1 cellular context compared by ENCODE assay signal in the genomic region with DNA sequence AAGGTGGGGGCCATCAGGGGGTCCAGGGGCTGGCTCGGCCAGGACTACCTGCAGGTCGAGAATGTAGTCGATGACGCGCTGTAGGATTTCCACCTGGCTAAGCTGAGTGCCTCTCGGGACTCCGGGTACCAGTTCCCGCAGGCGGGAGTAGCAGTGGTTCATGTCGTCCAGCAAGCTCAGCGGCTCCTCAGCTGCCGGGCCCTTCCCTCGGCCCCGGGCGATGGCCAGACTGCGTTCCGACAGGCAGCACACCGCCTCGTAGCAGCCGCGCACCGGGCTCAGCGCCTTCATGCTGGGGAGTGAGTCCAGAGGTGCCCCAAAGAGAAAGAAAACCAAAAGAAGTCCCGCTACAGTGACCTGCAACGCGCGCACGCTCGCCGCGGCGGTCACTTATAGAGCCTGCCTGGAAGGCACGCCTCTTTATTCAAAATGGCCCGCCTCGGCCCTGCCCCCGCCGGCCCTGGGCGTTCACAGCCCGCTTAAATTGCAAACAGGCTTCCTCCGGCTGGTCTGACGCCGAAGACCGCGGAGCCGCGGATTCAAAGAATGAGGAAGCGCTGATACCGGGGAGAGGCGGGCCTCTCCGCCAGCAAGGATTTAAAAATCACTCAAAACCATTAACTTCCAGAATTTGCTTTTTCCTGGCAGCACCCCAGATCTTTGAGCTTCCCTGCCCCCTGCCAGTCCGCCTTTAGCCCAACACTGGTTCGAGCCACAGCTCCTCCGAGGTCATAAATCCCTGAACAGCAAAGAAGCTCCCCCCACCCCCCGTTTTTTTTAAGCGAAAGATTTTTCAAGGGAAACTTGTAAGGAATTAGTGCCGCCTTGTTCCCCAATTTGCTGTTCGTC.
TF ChIP-seq lines count a peak whose summit lies in the region.

A gene with protein sequence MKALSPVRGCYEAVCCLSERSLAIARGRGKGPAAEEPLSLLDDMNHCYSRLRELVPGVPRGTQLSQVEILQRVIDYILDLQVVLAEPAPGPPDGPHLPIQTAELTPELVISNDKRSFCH (minus strand): TSS at position 366 of the 849 bp plus-strand sequence. CDS start 75 bp downstream, at position 291.

TF ChIP-seq in HepG2, 621 proteins besides CTCF, POLR2A, EP300 and RAD21 (continued from another document and continues in another):
- TF ChIP-seq SP1 (IDR thresholded peaks at IDR 0.05) (no peak), SP1 (CRISPR knock-in tag; IDR thresholded peaks at IDR 0.05) (peak; percentile 79; the same call in 1 of the 2 replicates), TAF1 (CRISPR knock-in tag; IDR thresholded peaks at IDR 0.05) (peak; percentile 79), CREB1 (IDR thresholded peaks at IDR 0.05) (no peak; the same call in 1 of the 2 replicates), CREB1 (CRISPR knock-in tag; IDR thresholded peaks at IDR 0.05) (peak; percentile 68), ZNF205 (CRISPR knock-in tag; IDR thresholded peaks at IDR 0.05) (0 out of 2 replicates have a peak, but pooled peaks have one; percentile 52), ZNF563 (CRISPR knock-in tag; IDR thresholded peaks at IDR 0.05) (0 out of 2 replicates have a peak, but pooled peaks have one; percentile 13), PAX8 (CRISPR knock-in tag; IDR thresholded peaks at IDR 0.05; ENCODE audit: borderline replicate concordance) (no peak), ZSCAN9 (CRISPR knock-in tag; IDR thresholded peaks at IDR 0.05; ENCODE audit: borderline replicate concordance) (no peak), ZNF709 (CRISPR knock-in tag; IDR thresholded peaks at IDR 0.05) (no peak; the same call in 1 of the 2 replicates), KDM5B (CRISPR knock-in tag; IDR thresholded peaks at IDR 0.05; ENCODE audit: borderline replicate concordance) (peak; percentile 41; the same call in 1 of the 2 replicates), CBX1 (IDR thresholded peaks at IDR 0.05; ENCODE audit: low read depth) (peak; percentile 78), MAFG (CRISPR knock-in tag; IDR thresholded peaks at IDR 0.05) (no peak), PPARG (CRISPR knock-in tag; conservative IDR thresholded peaks at IDR 0.05) (peak; percentile 23; the same call in 1 of the 2 replicates), ZNF883 (CRISPR knock-in tag; IDR thresholded peaks at IDR 0.05; ENCODE audit: not compliant biosample characterization) (no peak), GABPB1 (CRISPR knock-in tag; IDR thresholded peaks at IDR 0.05) (peak; percentile 64; the same call in 1 of the 2 replicates), ZNF782 (CRISPR knock-in tag; IDR thresholded peaks at IDR 0.05; ENCODE audit: borderline replicate concordance) (no peak), SALL2 (CRISPR knock-in tag; IDR thresholded peaks at IDR 0.05) (peak; percentile 42; the same call in 1 of the 2 replicates), KLF12 (CRISPR knock-in tag; IDR thresholded peaks at IDR 0.05; ENCODE audit: borderline replicate concordance) (no peak), ZC3H13 (CRISPR knock-in tag; IDR thresholded peaks at IDR 0.05) (no peak), ZZZ3 (CRISPR knock-in tag; IDR thresholded peaks at IDR 0.05; ENCODE audit: borderline replicate concordance) (no peak), ZNF263 (CRISPR knock-in tag; IDR thresholded peaks at IDR 0.05) (no peak; the same call in 1 of the 2 replicates), HOXA5 (CRISPR knock-in tag; IDR thresholded peaks at IDR 0.05) (0 out of 2 replicates have a peak, but pooled peaks have one; percentile 69), HMG20B (CRISPR knock-in tag; conservative IDR thresholded peaks at IDR 0.05) (no peak), ZNF557 (CRISPR knock-in tag; IDR thresholded peaks at IDR 0.05) (no peak), JDP2 (CRISPR knock-in tag; IDR thresholded peaks at IDR 0.05; ENCODE audit: borderline replicate concordance) (no peak), ZNF788 (CRISPR knock-in tag; IDR thresholded peaks at IDR 0.05; ENCODE audit: borderline replicate concordance) (no peak), ZNF121 (CRISPR knock-in tag; IDR thresholded peaks at IDR 0.05) (no peak), SIN3B (IDR thresholded peaks at IDR 0.05; ENCODE audit: low read length) (no peak), ZNF761 (CRISPR knock-in tag; conservative IDR thresholded peaks at IDR 0.05) (no peak), ZNF441 (CRISPR knock-in tag; IDR thresholded peaks at IDR 0.05; ENCODE audit: borderline replicate concordance) (no peak; the same call in 1 of the 2 replicates), ZNF468 (CRISPR knock-in tag; IDR thresholded peaks at IDR 0.05) (0 out of 2 replicates have a peak, but pooled peaks have one; percentile 28)
- TF ChIP-seq, protein P1, sequence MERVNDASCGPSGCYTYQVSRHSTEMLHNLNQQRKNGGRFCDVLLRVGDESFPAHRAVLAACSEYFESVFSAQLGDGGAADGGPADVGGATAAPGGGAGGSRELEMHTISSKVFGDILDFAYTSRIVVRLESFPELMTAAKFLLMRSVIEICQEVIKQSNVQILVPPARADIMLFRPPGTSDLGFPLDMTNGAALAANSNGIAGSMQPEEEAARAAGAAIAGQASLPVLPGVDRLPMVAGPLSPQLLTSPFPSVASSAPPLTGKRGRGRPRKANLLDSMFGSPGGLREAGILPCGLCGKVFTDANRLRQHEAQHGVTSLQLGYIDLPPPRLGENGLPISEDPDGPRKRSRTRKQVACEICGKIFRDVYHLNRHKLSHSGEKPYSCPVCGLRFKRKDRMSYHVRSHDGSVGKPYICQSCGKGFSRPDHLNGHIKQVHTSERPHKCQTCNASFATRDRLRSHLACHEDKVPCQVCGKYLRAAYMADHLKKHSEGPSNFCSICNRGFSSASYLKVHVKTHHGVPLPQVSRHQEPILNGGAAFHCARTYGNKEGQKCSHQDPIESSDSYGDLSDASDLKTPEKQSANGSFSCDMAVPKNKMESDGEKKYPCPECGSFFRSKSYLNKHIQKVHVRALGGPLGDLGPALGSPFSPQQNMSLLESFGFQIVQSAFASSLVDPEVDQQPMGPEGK (CRISPR knock-in tag; IDR thresholded peaks at IDR 0.05), result peak; percentile 51; the same call in 1 of the 2 replicates
- TF ChIP-seq, protein P2, sequence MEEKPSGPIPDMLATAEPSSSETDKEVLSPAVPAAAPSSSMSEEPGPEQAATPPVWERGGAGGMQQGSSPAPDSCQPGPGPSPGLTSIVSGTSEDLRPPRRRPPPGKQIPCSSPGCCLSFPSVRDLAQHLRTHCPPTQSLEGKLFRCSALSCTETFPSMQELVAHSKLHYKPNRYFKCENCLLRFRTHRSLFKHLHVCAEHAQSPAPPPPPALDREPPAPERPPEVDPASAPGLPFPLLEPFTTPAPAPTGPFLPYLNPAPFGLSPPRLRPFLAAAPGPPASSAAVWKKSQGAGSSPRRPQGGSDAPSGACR (CRISPR knock-in tag; IDR thresholded peaks at IDR 0.05), result no peak
- TF ChIP-seq, protein P3, sequence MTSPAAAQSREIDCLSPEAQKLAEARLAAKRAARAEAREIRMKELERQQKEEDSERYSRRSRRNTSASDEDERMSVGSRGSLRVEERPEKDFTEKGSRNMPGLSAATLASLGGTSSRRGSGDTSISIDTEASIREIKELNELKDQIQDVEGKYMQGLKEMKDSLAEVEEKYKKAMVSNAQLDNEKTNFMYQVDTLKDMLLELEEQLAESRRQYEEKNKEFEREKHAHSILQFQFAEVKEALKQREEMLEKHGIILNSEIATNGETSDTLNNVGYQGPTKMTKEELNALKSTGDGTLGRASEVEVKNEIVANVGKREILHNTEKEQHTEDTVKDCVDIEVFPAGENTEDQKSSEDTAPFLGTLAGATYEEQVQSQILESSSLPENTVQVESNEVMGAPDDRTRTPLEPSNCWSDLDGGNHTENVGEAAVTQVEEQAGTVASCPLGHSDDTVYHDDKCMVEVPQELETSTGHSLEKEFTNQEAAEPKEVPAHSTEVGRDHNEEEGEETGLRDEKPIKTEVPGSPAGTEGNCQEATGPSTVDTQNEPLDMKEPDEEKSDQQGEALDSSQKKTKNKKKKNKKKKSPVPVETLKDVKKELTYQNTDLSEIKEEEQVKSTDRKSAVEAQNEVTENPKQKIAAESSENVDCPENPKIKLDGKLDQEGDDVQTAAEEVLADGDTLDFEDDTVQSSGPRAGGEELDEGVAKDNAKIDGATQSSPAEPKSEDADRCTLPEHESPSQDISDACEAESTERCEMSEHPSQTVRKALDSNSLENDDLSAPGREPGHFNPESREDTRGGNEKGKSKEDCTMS (CRISPR knock-in tag; conservative IDR thresholded peaks at IDR 0.05), result no peak
- TF ChIP-seq, protein P4, sequence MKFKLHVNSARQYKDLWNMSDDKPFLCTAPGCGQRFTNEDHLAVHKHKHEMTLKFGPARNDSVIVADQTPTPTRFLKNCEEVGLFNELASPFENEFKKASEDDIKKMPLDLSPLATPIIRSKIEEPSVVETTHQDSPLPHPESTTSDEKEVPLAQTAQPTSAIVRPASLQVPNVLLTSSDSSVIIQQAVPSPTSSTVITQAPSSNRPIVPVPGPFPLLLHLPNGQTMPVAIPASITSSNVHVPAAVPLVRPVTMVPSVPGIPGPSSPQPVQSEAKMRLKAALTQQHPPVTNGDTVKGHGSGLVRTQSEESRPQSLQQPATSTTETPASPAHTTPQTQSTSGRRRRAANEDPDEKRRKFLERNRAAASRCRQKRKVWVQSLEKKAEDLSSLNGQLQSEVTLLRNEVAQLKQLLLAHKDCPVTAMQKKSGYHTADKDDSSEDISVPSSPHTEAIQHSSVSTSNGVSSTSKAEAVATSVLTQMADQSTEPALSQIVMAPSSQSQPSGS (CRISPR knock-in tag; IDR thresholded peaks at IDR 0.05), result peak; percentile 13; the same call in 1 of the 2 replicates
- TF ChIP-seq, protein P5, sequence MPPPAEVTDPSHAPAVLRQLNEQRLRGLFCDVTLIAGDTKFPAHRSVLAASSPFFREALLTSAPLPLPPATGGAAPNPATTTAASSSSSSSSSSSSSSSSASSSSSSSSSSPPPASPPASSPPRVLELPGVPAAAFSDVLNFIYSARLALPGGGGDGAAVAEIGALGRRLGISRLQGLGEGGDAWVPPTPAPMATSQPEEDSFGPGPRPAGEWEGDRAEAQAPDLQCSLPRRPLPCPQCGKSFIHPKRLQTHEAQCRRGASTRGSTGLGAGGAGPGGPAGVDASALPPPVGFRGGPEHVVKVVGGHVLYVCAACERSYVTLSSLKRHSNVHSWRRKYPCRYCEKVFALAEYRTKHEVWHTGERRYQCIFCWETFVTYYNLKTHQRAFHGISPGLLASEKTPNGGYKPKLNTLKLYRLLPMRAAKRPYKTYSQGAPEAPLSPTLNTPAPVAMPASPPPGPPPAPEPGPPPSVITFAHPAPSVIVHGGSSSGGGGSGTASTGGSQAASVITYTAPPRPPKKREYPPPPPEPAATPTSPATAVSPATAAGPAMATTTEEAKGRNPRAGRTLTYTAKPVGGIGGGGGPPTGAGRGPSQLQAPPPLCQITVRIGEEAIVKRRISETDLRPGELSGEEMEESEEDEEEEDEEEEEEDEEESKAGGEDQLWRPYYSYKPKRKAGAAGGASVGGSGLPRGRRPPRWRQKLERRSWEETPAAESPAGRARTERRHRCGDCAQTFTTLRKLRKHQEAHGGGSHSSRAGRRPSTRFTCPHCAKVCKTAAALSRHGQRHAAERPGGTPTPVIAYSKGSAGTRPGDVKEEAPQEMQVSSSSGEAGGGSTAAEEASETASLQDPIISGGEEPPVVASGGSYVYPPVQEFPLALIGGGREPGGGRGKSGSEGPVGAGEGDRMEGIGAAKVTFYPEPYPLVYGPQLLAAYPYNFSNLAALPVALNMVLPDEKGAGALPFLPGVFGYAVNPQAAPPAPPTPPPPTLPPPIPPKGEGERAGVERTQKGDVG (CRISPR knock-in tag; IDR thresholded peaks at IDR 0.05; ENCODE audit: borderline replicate concordance), result no peak
- TF ChIP-seq, protein P6, sequence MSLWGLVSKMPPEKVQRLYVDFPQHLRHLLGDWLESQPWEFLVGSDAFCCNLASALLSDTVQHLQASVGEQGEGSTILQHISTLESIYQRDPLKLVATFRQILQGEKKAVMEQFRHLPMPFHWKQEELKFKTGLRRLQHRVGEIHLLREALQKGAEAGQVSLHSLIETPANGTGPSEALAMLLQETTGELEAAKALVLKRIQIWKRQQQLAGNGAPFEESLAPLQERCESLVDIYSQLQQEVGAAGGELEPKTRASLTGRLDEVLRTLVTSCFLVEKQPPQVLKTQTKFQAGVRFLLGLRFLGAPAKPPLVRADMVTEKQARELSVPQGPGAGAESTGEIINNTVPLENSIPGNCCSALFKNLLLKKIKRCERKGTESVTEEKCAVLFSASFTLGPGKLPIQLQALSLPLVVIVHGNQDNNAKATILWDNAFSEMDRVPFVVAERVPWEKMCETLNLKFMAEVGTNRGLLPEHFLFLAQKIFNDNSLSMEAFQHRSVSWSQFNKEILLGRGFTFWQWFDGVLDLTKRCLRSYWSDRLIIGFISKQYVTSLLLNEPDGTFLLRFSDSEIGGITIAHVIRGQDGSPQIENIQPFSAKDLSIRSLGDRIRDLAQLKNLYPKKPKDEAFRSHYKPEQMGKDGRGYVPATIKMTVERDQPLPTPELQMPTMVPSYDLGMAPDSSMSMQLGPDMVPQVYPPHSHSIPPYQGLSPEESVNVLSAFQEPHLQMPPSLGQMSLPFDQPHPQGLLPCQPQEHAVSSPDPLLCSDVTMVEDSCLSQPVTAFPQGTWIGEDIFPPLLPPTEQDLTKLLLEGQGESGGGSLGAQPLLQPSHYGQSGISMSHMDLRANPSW (CRISPR knock-in tag; IDR thresholded peaks at IDR 0.05; ENCODE audit: borderline replicate concordance), result no peak
- TF ChIP-seq, protein P7, sequence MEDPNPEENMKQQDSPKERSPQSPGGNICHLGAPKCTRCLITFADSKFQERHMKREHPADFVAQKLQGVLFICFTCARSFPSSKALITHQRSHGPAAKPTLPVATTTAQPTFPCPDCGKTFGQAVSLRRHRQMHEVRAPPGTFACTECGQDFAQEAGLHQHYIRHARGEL (CRISPR knock-in tag; IDR thresholded peaks at IDR 0.05), result no peak
